ENCODE assay signal across 22 cellular contexts in the genomic region with DNA sequence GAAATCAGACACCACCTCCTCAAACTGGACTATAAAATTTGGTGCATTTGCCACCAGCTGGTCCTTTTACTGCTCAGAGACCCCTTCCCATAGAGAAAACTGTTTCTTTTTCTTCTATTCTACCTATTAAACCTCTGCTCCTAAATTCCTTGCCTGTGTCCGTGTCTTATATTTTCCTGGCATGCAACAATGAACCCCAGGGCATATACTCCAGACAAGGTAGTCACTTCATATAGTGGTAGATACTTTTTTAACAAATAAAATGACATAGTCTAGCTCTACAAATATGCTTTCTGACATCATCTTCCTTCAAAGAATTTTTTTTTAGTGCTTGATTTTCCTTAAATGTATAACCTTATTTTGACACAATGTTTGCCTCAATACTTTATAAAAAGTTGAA.
"Had no signal": no experiment of that assay in that cellular context is flagged by ENCODE, and none has a peak within 500 bp of the region (broad histone marks: within the 10 kb centered on the region; RNA-seq: fewer than 3 reads in every experiment).

No MANE protein-coding gene starts in this region.

- H3K4me3 ChIP-seq: colonic mucosa, coronary artery, dorsolateral prefrontal cortex, esophagus muscularis mucosa, esophagus squamous epithelium, gastrocnemius medialis, gastroesophageal sphincter, heart left ventricle had no signal

- H3K9me3 ChIP-seq: colonic mucosa, gastrocnemius medialis had no signal

- H3K27me3 ChIP-seq: colonic mucosa, dorsolateral prefrontal cortex, esophagus muscularis mucosa, esophagus squamous epithelium, foreskin keratinocyte, gastrocnemius medialis, gastroesophageal sphincter, heart left ventricle had no signal

- H3K4me1 ChIP-seq: colonic mucosa, esophagus muscularis mucosa, esophagus squamous epithelium, foreskin keratinocyte, gastrocnemius medialis, gastroesophageal sphincter, heart left ventricle had no signal

- H3K36me3 ChIP-seq: colonic mucosa, esophagus muscularis mucosa, esophagus squamous epithelium, gastrocnemius medialis, gastroesophageal sphincter, heart left ventricle had no signal

- H3K27ac ChIP-seq: colonic mucosa, coronary artery, dorsolateral prefrontal cortex, epithelial cell of prostate, esophagus muscularis mucosa, esophagus squamous epithelium, foreskin keratinocyte, gastrocnemius medialis, gastroesophageal sphincter, heart left ventricle had no signal

- DNase-seq: colonic mucosa; cortex of kidney; dermis blood vessel endothelial cell; dorsolateral prefrontal cortex; effector CD4-positive, alpha-beta T cell; effector CD8-positive, alpha-beta T cell; effector memory CD4-positive, alpha-beta T cell; effector memory CD8-positive, alpha-beta T cell; endodermal cell; erythroblast; esophagus squamous epithelium; foreskin fibroblast; foreskin keratinocyte; foreskin melanocyte; gastrocnemius medialis; glutamatergic neuron; head of caudate nucleus; heart left ventricle had no signal
